24 cellular contexts compared by ENCODE assay signal in the genomic region with DNA sequence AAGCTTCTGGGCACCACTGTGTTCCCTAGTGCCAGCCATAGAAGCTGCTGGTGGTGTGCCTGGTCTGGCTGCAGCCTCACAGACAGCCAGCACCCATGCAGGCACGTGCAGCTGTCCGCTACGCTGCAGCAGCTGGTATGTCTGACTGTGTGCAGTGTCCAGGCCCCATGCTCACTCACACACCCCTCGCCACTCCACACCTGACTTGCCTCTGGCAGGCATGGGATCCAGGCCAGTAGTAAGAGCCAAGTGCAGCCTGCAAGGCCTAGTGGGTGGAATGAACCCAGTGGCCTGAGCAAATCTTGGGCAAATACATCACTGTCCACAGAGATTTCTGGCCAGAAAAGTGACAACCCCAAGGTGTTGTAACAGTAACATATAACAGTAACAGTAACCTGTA.
"Had no signal": no experiment of that assay in that cellular context is flagged by ENCODE, and none has a peak within 500 bp of the region (broad histone marks: within the 10 kb centered on the region; RNA-seq: fewer than 3 reads in every experiment).

No MANE protein-coding gene starts in this region.

- H3K4me1 ChIP-seq: heart right ventricle, lower lobe of right lung, parathyroid adenoma, right atrium auricular region, testis, transverse colon, upper lobe of left lung had no signal

- DNase-seq: heart right ventricle; islet precursor cell; left ventricle myocardium superior; lower lobe of right lung; mammary epithelial cell; mesenchymal stem cell; naive thymus-derived CD8-positive, alpha-beta T cell; occipital lobe; stimulated activated CD4-positive, alpha-beta T cell treated with anti-CD3 and anti-CD28 coated beads, Interleukin-4, amount 100 ng/mL, for 24 hours; stimulated activated naive CD4-positive, alpha-beta T cell treated with Interleukin-2 at 50 U/mL for 16 hours; stimulated activated naive CD8-positive, alpha-beta T cell treated with anti-CD3 and anti-CD28 coated beads, Interleukin-15, amount 100 ng/mL, for 72 hours; testis; transverse colon had no signal

- H3K79me2 ChIP-seq: hepatocyte, parathyroid adenoma had no signal

- H3K4me2 ChIP-seq: hepatocyte had no signal

- H2AFZ ChIP-seq: hepatocyte, parathyroid adenoma had no signal

- H3K27ac Mint-ChIP-seq: naive thymus-derived CD8-positive, alpha-beta T cell; nephron; stimulated activated memory B cell treated with anti-CD40 and anti-IgM and Interleukin-4, amounts not matched to agents 10 μg/mL and 1 μg/mL and 100 μg/mL, for 72 hours; stimulated activated naive CD8-positive, alpha-beta T cell treated with anti-CD3 and anti-CD28 coated beads, Interleukin-15, amount 100 ng/mL, for 72 hours had no signal

- H3K4me3 Mint-ChIP-seq: naive thymus-derived CD8-positive, alpha-beta T cell; nephron; neural crest cell; stimulated activated memory B cell treated with anti-CD40 and anti-IgM and Interleukin-4, amounts not matched to agents 10 μg/mL and 1 μg/mL and 100 μg/mL, for 72 hours; stimulated activated naive CD8-positive, alpha-beta T cell treated with anti-CD3 and anti-CD28 coated beads, Interleukin-15, amount 100 ng/mL, for 72 hours had no signal

- H3K9ac ChIP-seq: parathyroid adenoma had no signal

- H3K27me3 ChIP-seq: heart right ventricle, hepatocyte, neutrophil, right atrium auricular region, testis, thyroid gland, transverse colon, upper lobe of left lung had no signal

- H3K36me3 Mint-ChIP-seq: naive thymus-derived CD8-positive, alpha-beta T cell had no signal

- H3K9me3 ChIP-seq: heart right ventricle, lower lobe of right lung, right atrium auricular region, testis, thyroid gland, transverse colon had no signal

- ATAC-seq: heart right ventricle; left ventricle myocardium superior; lower lobe of right lung; naive thymus-derived CD8-positive, alpha-beta T cell; sciatic nerve; stimulated activated memory B cell treated with anti-CD40 and anti-IgM and Interleukin-4, amounts not matched to agents 10 μg/mL and 1 μg/mL and 100 μg/mL, for 72 hours; stimulated activated naive CD8-positive, alpha-beta T cell treated with anti-CD3 and anti-CD28 coated beads, Interleukin-15, amount 100 ng/mL, for 72 hours had no signal

- H3K36me3 ChIP-seq: neutrophil, right atrium auricular region, thyroid gland, transverse colon, upper lobe of left lung had no signal

- H3K27ac ChIP-seq: heart right ventricle, hepatocyte, lower lobe of right lung, neutrophil, parathyroid adenoma, right atrium auricular region, skin epidermis, testis, thyroid gland, transverse colon, upper lobe of left lung had no signal

- H3K27me3 Mint-ChIP-seq: stimulated activated memory B cell treated with anti-CD40 and anti-IgM and Interleukin-4, amounts not matched to agents 10 μg/mL and 1 μg/mL and 100 μg/mL, for 72 hours; stimulated activated naive CD8-positive, alpha-beta T cell treated with anti-CD3 and anti-CD28 coated beads, Interleukin-15, amount 100 ng/mL, for 72 hours had no signal

- H3K4me1 Mint-ChIP-seq: naive thymus-derived CD8-positive, alpha-beta T cell; nephron; neural crest cell; stimulated activated memory B cell treated with anti-CD40 and anti-IgM and Interleukin-4, amounts not matched to agents 10 μg/mL and 1 μg/mL and 100 μg/mL, for 72 hours; stimulated activated naive CD8-positive, alpha-beta T cell treated with anti-CD3 and anti-CD28 coated beads, Interleukin-15, amount 100 ng/mL, for 72 hours had no signal

- H3K4me3 ChIP-seq: heart right ventricle, hepatocyte, lower lobe of right lung, right atrium auricular region, skin epidermis, testis, thyroid gland, transverse colon, upper lobe of left lung had no signal
